ENCODE assay signal across 8 cellular contexts in genomic region chr9:138129318-138129717, GRCh38.
DNase-seq lines count a peak whose midpoint lies in the region; ATAC-seq, FAIRE-seq and TF ChIP-seq lines count a peak whose summit lies in the region.
"Not testable (repeated sequence)": the region's sequence is repeated elsewhere in the genome, so short reads cannot be mapped to it uniquely, and the experiment has no call there.

No MANE protein-coding gene starts in this region.

- H3K4me1 ChIP-seq in A549; kidney (ENCODE audit: control insufficient read depth in 1 of 2, insufficient read depth in 1 of 2, low read depth in 1 of 2, low read length in 2 of 2); osteoblast (ENCODE audit: insufficient read depth, low read length): not testable (repeated sequence)

- H3K36me3 Mint-ChIP-seq in T-helper 17 cell (ENCODE audit: low read depth); activated naive CD8-positive, alpha-beta T cell treated with anti-CD3 and anti-CD28 coated beads, Interleukin-2, amount 50 U/mL, for 24 hours (ENCODE audit: low read depth); natural killer cell; stimulated activated effector memory CD8-positive, alpha-beta T cell treated with anti-CD3 and anti-CD28 coated beads, Interleukin-12 subunit alpha, Interleukin-12 subunit beta, amount 100 ng/mL, for 72 hours: not testable (repeated sequence)

- H3K27me3 Mint-ChIP-seq in T-helper 17 cell; activated naive CD8-positive, alpha-beta T cell treated with anti-CD3 and anti-CD28 coated beads, Interleukin-2, amount 50 U/mL, for 24 hours; natural killer cell (ENCODE audit: low read depth in 2 of 2); stimulated activated naive CD8-positive, alpha-beta T cell treated with anti-CD3 and anti-CD28 coated beads, Interleukin-15, amount 100 ng/mL, for 72 hours: not testable (repeated sequence)

- H3K4me2 ChIP-seq in A549; osteoblast (ENCODE audit: insufficient read depth, low read length): not testable (repeated sequence)

- 46% methylated on average over 4 of the region's 4 CpGs for WGBS in A549 (ENCODE audit: missing lambda C conversion rate)

- ATAC-seq in A549 (peak; percentile 64 to 74; a peak in 5 of 6 replicates), T-helper 17 cell (peak; percentile 21), natural killer cell (peak; percentile 32 to 51 (median 42))
- not testable (repeated sequence) for ATAC-seq in activated naive CD8-positive, alpha-beta T cell treated with anti-CD3 and anti-CD28 coated beads, Interleukin-2, amount 50 U/mL, for 24 hours
- peak; percentile 34 for ATAC-seq in stimulated activated effector memory CD8-positive, alpha-beta T cell treated with anti-CD3 and anti-CD28 coated beads, Interleukin-12 subunit alpha, Interleukin-12 subunit beta, amount 100 ng/mL, for 72 hours
- peak; percentile 29 for ATAC-seq in stimulated activated naive CD8-positive, alpha-beta T cell treated with anti-CD3 and anti-CD28 coated beads, Interleukin-15, amount 100 ng/mL, for 72 hours

- not testable (repeated sequence) for H3K27me3 ChIP-seq in osteoblast (ENCODE audit: insufficient read depth, low read length)

- not testable (repeated sequence) for FAIRE-seq in A549 (lab: Jason Lieb, UNC); kidney (lab: Jason Lieb, UNC)

- H3K79me2 ChIP-seq in osteoblast (ENCODE audit: insufficient read depth, low read length): not testable (repeated sequence)

- not testable (repeated sequence) for H3K9me3 ChIP-seq in A549; T-helper 17 cell (ENCODE audit: control insufficient read depth, low read length, poor library complexity, severe bottlenecking); kidney (ENCODE audit: control insufficient read depth in 1 of 2, low read length in 2 of 2); osteoblast (ENCODE audit: low read depth, low read length)

- DNase-seq in A549 (ENCODE audit: low read depth in 1 of 2, low spot score in 1 of 2); T-helper 17 cell; activated naive CD8-positive, alpha-beta T cell treated with anti-CD3 and anti-CD28 coated beads, Interleukin-2, amount 50 U/mL, for 24 hours; natural killer cell; stimulated activated effector memory CD8-positive, alpha-beta T cell treated with anti-CD3 and anti-CD28 coated beads, Interleukin-12 subunit alpha, Interleukin-12 subunit beta, amount 100 ng/mL, for 72 hours (ENCODE audit: low spot score in 2 of 2); stimulated activated naive CD8-positive, alpha-beta T cell treated with anti-CD3 and anti-CD28 coated beads, Interleukin-15, amount 100 ng/mL, for 72 hours: not testable (repeated sequence)
- DNase-seq in kidney (peak; percentile 7), osteoblast (ENCODE audit: insufficient read length, low spot score, missing footprints) (peak; percentile 65)

- intact Hi-C loops in kidney (cut with DNase I); natural killer cell (cut with micrococcal nuclease): not testable (repeated sequence)

- not testable (repeated sequence) for TF ChIP-seq EP300 in A549 (IDR thresholded peaks at IDR 0.05)

- CTCF ChIA-PET in A549 (lab: Yijun Ruan, JAX): interaction anchor here (0.7 kb wide), 1 partner anchor 418 kb away, joined by 3 read pairs; no protein-coding TSS in a partner anchor

- not testable (repeated sequence) for H4K20me1 ChIP-seq in osteoblast (ENCODE audit: insufficient read depth, low read length)

- H3K9ac ChIP-seq in kidney (ENCODE audit: low read length in 2 of 2): not testable (repeated sequence)

- not testable (repeated sequence) for H2AFZ ChIP-seq in osteoblast (ENCODE audit: low read length)

- not testable (repeated sequence) for TF ChIP-seq CTCF in A549 (IDR thresholded peaks at IDR 0.05); kidney (IDR thresholded peaks at IDR 0.05; ENCODE audit: borderline replicate concordance, extremely low read depth, insufficient read depth); natural killer cell (IDR thresholded peaks at IDR 0.05); osteoblast (IDR thresholded peaks at IDR 0.05; ENCODE audit: extremely low read depth, low read depth, low read length)

- not testable (repeated sequence) for TF ChIP-seq POLR2A in A549 (IDR thresholded peaks at IDR 0.05; ENCODE audit: low read length)

- H3K27ac ChIP-seq in A549; kidney (ENCODE audit: low read depth in 2 of 2, low read length in 2 of 2); osteoblast (ENCODE audit: low read depth, low read length): not testable (repeated sequence)

- POLR2A ChIA-PET in A549 (lab: Yijun Ruan, JAX): not testable (repeated sequence)

- not testable (repeated sequence) for H3K36me3 ChIP-seq in kidney (ENCODE audit: control insufficient read depth in 1 of 2, insufficient read depth in 2 of 2, low read length in 2 of 2); osteoblast (ENCODE audit: insufficient read depth, low read length)

- H3K4me3 Mint-ChIP-seq in T-helper 17 cell; activated naive CD8-positive, alpha-beta T cell treated with anti-CD3 and anti-CD28 coated beads, Interleukin-2, amount 50 U/mL, for 24 hours; natural killer cell; stimulated activated effector memory CD8-positive, alpha-beta T cell treated with anti-CD3 and anti-CD28 coated beads, Interleukin-12 subunit alpha, Interleukin-12 subunit beta, amount 100 ng/mL, for 72 hours; stimulated activated naive CD8-positive, alpha-beta T cell treated with anti-CD3 and anti-CD28 coated beads, Interleukin-15, amount 100 ng/mL, for 72 hours: not testable (repeated sequence)

- not testable (repeated sequence) for H3K9me3 Mint-ChIP-seq in activated naive CD8-positive, alpha-beta T cell treated with anti-CD3 and anti-CD28 coated beads, Interleukin-2, amount 50 U/mL, for 24 hours; natural killer cell; stimulated activated effector memory CD8-positive, alpha-beta T cell treated with anti-CD3 and anti-CD28 coated beads, Interleukin-12 subunit alpha, Interleukin-12 subunit beta, amount 100 ng/mL, for 72 hours; stimulated activated naive CD8-positive, alpha-beta T cell treated with anti-CD3 and anti-CD28 coated beads, Interleukin-15, amount 100 ng/mL, for 72 hours

- not testable (repeated sequence) for TF ChIP-seq RAD21 in A549 (conservative IDR thresholded peaks at IDR 0.05 in 1 of 2, IDR thresholded peaks at IDR 0.05 in 1 of 2)

- H3K4me3 ChIP-seq in A549; kidney (ENCODE audit: low read length in 2 of 2); osteoblast (ENCODE audit: insufficient read depth, low read length): not testable (repeated sequence)

- H3K4me1 Mint-ChIP-seq in T-helper 17 cell; activated naive CD8-positive, alpha-beta T cell treated with anti-CD3 and anti-CD28 coated beads, Interleukin-2, amount 50 U/mL, for 24 hours; natural killer cell; stimulated activated effector memory CD8-positive, alpha-beta T cell treated with anti-CD3 and anti-CD28 coated beads, Interleukin-12 subunit alpha, Interleukin-12 subunit beta, amount 100 ng/mL, for 72 hours; stimulated activated naive CD8-positive, alpha-beta T cell treated with anti-CD3 and anti-CD28 coated beads, Interleukin-15, amount 100 ng/mL, for 72 hours: not testable (repeated sequence)

- not testable (repeated sequence) for H3K27ac Mint-ChIP-seq in T-helper 17 cell; stimulated activated effector memory CD8-positive, alpha-beta T cell treated with anti-CD3 and anti-CD28 coated beads, Interleukin-12 subunit alpha, Interleukin-12 subunit beta, amount 100 ng/mL, for 72 hours; stimulated activated naive CD8-positive, alpha-beta T cell treated with anti-CD3 and anti-CD28 coated beads, Interleukin-15, amount 100 ng/mL, for 72 hours
- peak overlapping the region; percentile 20 for H3K27ac Mint-ChIP-seq in activated naive CD8-positive, alpha-beta T cell treated with anti-CD3 and anti-CD28 coated beads, Interleukin-2, amount 50 U/mL, for 24 hours
- H3K27ac Mint-ChIP-seq in natural killer cell: peak overlapping the region; percentile 9 to 22
